ENCODE assay signal across 6 cellular contexts in the genomic region with DNA sequence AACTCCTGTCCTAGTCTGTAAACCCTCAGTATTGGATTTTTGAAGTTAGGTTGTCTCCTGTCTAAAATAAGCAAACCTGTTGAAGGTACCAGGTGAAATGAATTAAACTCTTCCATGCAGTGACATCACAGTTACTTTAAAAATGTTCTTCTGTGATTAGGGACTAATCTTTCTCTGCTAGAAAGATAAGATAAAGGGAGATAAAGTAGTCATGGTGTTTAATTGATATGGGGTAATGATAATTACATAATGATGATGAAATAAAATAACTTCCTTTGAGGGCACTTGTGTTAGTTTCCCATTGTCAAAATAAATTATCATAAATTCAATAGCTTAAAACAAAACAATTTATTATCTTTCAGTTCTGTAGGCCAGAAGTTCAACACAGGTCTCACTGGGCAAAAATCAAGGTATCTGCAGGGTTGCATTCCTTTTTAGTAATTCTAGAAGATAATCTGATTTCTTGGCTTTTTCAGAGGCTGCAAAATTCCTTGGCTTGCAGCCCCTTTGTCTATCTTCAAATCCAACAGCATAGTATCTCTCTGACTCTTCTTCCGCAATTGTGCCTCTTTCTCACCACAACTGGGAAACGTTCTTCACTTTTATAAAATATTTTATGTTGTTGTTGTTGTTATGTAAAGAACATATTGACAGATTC.
"Had no signal": no experiment of that assay in that cellular context is flagged by ENCODE, and none has a peak within 500 bp of the region (broad histone marks: within the 10 kb centered on the region; RNA-seq: fewer than 3 reads in every experiment).

No MANE protein-coding gene starts in this region.

- H3K4me3 ChIP-seq: GM23338, K562 had no signal

- H3K4me1 Mint-ChIP-seq: H9 had no signal

- ATAC-seq: GM23338, K562 had no signal

- H3K4me3 Mint-ChIP-seq: GM23338, H9, HFFc6 had no signal

- H3K27ac Mint-ChIP-seq: GM23338, H9, HFFc6 had no signal

- H3K4me2 ChIP-seq: GM23338 had no signal

- H2AFZ ChIP-seq: GM23338 had no signal

- H3K9me3 Mint-ChIP-seq: GM23338, H9, HFFc6 had no signal

- DNase-seq: H9, HCEC 1CT, HFFc6, IMR-90 had no signal
